ENCODE assay signal across 11 cellular contexts in the genomic region with DNA sequence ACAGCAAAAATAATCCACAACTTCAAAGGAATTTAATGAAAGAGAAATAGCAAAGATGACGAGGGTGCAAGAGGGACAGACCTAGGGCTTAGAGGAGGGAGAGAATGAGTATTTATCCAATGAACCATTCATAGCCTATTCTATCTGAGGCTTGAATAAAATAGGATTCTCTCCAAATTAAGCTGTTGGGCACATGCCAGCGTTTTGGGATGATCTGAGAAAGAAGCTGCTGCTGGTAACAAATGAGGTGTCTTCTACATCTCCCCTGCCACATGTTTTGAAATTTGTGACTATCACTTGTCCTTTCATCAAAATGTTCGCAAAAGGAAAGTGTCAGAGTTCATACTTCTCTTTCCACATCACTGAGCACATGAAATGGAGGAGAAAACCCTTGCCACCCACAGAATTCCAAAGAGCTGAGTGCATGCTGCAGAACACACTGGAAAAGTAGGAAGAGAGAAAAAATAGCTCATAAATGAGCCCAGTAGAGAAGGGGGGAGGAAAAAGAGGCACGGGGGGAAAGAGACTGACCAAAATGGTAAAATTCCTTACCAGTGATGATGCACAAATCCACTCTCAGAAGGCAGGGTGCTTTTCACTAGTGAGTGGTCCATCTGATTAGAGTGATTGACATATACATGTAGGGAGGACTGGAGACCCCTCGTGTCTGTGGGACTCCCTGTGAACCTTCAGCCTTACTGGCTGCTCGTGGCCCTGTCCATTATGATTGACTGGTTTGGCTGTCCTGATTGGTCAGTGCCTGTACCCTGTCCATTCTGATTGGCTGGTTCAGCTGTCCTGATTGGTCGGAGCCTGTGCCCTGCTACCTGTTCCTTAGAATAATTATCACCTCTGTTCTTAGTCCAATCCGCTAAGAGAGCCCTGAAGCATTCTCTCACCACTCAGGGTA.
A peak's percentile ranks its signal among the peaks of the same experiment; 100 is the strongest.
DNase-seq lines count a peak whose midpoint lies in the region; ATAC-seq, FAIRE-seq and TF ChIP-seq lines count a peak whose summit lies in the region.
"Had no signal": no experiment of that assay in that cellular context is flagged by ENCODE, and none has a peak within 500 bp of the region (broad histone marks: within the 10 kb centered on the region; RNA-seq: fewer than 3 reads in every experiment).

No MANE protein-coding gene starts in this region.

- in situ Hi-C loops in K562 (cut with MboI): no loop called here

- H3K9me3 ChIP-seq in K562 (replicated peaks; ENCODE audit: control insufficient read depth, insufficient read depth, low read depth, low read length) (no peaks in the 10 kb centered on the region), tibial artery (no peaks in the 10 kb centered on the region)

- no peak for ATAC-seq in K562
- no peak for ATAC-seq in effector memory CD8-positive, alpha-beta T cell (replicated peaks)
- no peak for ATAC-seq in GM21423 (IDR thresholded peaks at IDR 0.05; ENCODE audit: unreplicated experiment)
- no peak for ATAC-seq in HG03565 (IDR thresholded peaks at IDR 0.05; ENCODE audit: unreplicated experiment)
- ATAC-seq: activated CD8-positive, alpha-beta T cell treated with anti-CD3 and anti-CD28 coated beads for 36 hours; naive thymus-derived CD4-positive, alpha-beta T cell had no signal

- TF ChIP-seq RAD21 in K562 (CRISPR knock-in tag; conservative IDR thresholded peaks at IDR 0.05 in 1 of 2, IDR thresholded peaks at IDR 0.05 in 1 of 2): no peak

- H3K4me1 ChIP-seq in K562 (replicated peaks in 1 of 2; ENCODE audit: control insufficient read depth in 2 of 2, insufficient read depth in 2 of 2, low read length in 2 of 2) (no peaks in the 10 kb centered on the region), tibial artery (peaks cover 0 to 21% (median 11%) of the 10 kb centered on the region in 4 donors)

- H3K4me3 ChIP-seq in HFF-Myc (replicated peaks; ENCODE audit: low read depth, low read length): no peak overlapping the region
- H3K4me3 ChIP-seq in K562: no peak overlapping the region
- H3K4me3 ChIP-seq in kidney epithelial cell (ENCODE audit: low read depth, low read length): peak overlapping the region; percentile 6
- peak overlapping the region; percentile 36 to 41 for H3K4me3 ChIP-seq in tibial artery

- H3K4me2 ChIP-seq in K562 (ENCODE audit: insufficient read depth, low read length): no peak overlapping the region

- H3K27me3 ChIP-seq in K562 (ENCODE audit: control insufficient read depth in 2 of 2, insufficient read depth in 2 of 2, low read length in 2 of 2) (no peaks in the 10 kb centered on the region), kidney epithelial cell (ENCODE audit: control insufficient read depth, insufficient read depth, low read length) (no peaks in the 10 kb centered on the region), tibial artery (no peaks in the 10 kb centered on the region)

- H3K9me1 ChIP-seq in K562 (ENCODE audit: control insufficient read depth, insufficient read depth, low read length): no peaks in the 10 kb centered on the region

- H3K36me3 ChIP-seq in K562 (ENCODE audit: control insufficient read depth, insufficient read depth, low read length): no peaks in the 10 kb centered on the region
- no peaks in the 10 kb centered on the region for H3K36me3 ChIP-seq in kidney epithelial cell (ENCODE audit: control insufficient read depth, insufficient read depth, low read length)
- no peaks in the 10 kb centered on the region for H3K36me3 ChIP-seq in tibial artery

- peaks cover 0 to 7% of the 10 kb centered on the region in 2 donors for H3K27me3 Mint-ChIP-seq in effector memory CD8-positive, alpha-beta T cell

- intact Hi-C loops in K562 (cut with micrococcal nuclease) (no loop called here), tibial artery (cut with DNase I; ENCODE audit: low total_unique reads) (no loop called here)

- H3K4me1 Mint-ChIP-seq in effector memory CD8-positive, alpha-beta T cell (ENCODE audit: low read depth in 2 of 2): no peaks in the 10 kb centered on the region
- H3K4me1 Mint-ChIP-seq: naive thymus-derived CD4-positive, alpha-beta T cell had no signal

- H2AFZ ChIP-seq in K562 (ENCODE audit: low read depth, low read length): no peak overlapping the region

- CTCF ChIA-PET in K562 (lab: Yijun Ruan, JAX; ENCODE audit: low intra/inter-chr PET ratio): no interaction called here

- H3K79me2 ChIP-seq in K562 (ENCODE audit: control insufficient read depth, insufficient read depth, low read length): no peaks in the 10 kb centered on the region

- no peak overlapping the region for H3K4me3 Mint-ChIP-seq in effector memory CD8-positive, alpha-beta T cell
- H3K4me3 Mint-ChIP-seq: activated CD8-positive, alpha-beta T cell treated with anti-CD3 and anti-CD28 coated beads for 36 hours; naive thymus-derived CD4-positive, alpha-beta T cell had no signal

- TF ChIP-seq POLR2A in K562 (conservative IDR thresholded peaks at IDR 0.05): no peak

- no TSS peak for BruUV-seq in K562 (replicated peaks; lab: Mats Ljungman, UMichigan)

- FAIRE-seq in K562 (lab: Jason Lieb, UNC): no peak

- POLR2A ChIA-PET in K562 (lab: Yijun Ruan, JAX): no interaction called here

- no peak for TF ChIP-seq CTCF in HFF-Myc (IDR thresholded peaks at IDR 0.05; ENCODE audit: low read depth, low read length, missing control alignments)
- no peak for TF ChIP-seq CTCF in K562 (IDR thresholded peaks at IDR 0.05 in 2 of 3, conservative IDR thresholded peaks at IDR 0.05 in 1 of 3; ENCODE audit: insufficient read depth in 2 of 3, low read depth in 1 of 3, low read length in 3 of 3)
- TF ChIP-seq CTCF in kidney epithelial cell (IDR thresholded peaks at IDR 0.05; ENCODE audit: insufficient read depth, low read length, poor library complexity, severe bottlenecking): no peak
- no peak for TF ChIP-seq CTCF in tibial artery (IDR thresholded peaks at IDR 0.05)

- no peaks in the 10 kb centered on the region for H4K20me1 ChIP-seq in K562 (replicated peaks; ENCODE audit: control insufficient read depth, insufficient read depth, low read length)

- no peaks in the 10 kb centered on the region for H3K36me3 Mint-ChIP-seq in effector memory CD8-positive, alpha-beta T cell (ENCODE audit: insufficient read depth)
- H3K36me3 Mint-ChIP-seq: naive thymus-derived CD4-positive, alpha-beta T cell had no signal

- no peak overlapping the region for H3K27ac Mint-ChIP-seq in effector memory CD8-positive, alpha-beta T cell
- H3K27ac Mint-ChIP-seq: activated CD8-positive, alpha-beta T cell treated with anti-CD3 and anti-CD28 coated beads for 36 hours had no signal

- H3K27ac ChIP-seq in K562 (ENCODE audit: extremely low read depth, low read depth, low read length) (no peak overlapping the region), tibial artery (peak overlapping the region; percentile 74 to 76)

- H3K9me3 Mint-ChIP-seq in effector memory CD8-positive, alpha-beta T cell: no peaks in the 10 kb centered on the region

- no peak overlapping the region for H3K9ac ChIP-seq in K562 (ENCODE audit: insufficient read depth in 1 of 2, low read depth in 2 of 2, low read length in 2 of 2)

- no peak for TF ChIP-seq EP300 in K562 (IDR thresholded peaks at IDR 0.05; ENCODE audit: low read length)

- DNase-seq in HFF-Myc (ENCODE audit: extremely low read depth, low read depth) (peak; percentile 50), K562 (ENCODE audit: extremely low read depth in 1 of 4, low spot score in 3 of 4) (peak in 2 of 4 experiments; percentile 7 to 11), kidney epithelial cell (ENCODE audit: low read depth) (peak; percentile 95), tibial artery (peak; percentile 45 to 69), cerebellar nuclear complex (lab: John Stamatoyannopoulos, UW) (no peak)
- DNase-seq in effector memory CD8-positive, alpha-beta T cell: no peak
- DNase-seq: activated CD8-positive, alpha-beta T cell treated with anti-CD3 and anti-CD28 coated beads for 36 hours; naive thymus-derived CD4-positive, alpha-beta T cell; NCI-H748 treated with DMSO at 0.1 percent for 48 hours had no signal

- WGBS in K562 (ENCODE audit: insufficient coverage, low coverage, missing lambda C conversion rate): 0% methylated on average over 8 of the region's 8 CpGs

TF ChIP-seq in K562, 482 proteins besides CTCF, POLR2A, EP300 and RAD21:
- TF ChIP-seq, protein P1, sequence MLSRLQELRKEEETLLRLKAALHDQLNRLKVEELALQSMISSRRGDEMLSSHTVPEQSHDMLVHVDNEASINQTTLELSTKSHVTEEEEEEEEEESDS (CRISPR knock-in tag; IDR thresholded peaks at IDR 0.05): no peak
- TF ChIP-seq NFYB (IDR thresholded peaks at IDR 0.05; ENCODE audit: extremely low read depth, insufficient read length): peak; percentile 8

Comparison
In these comparisons a context has a peak if more than half of its experiments do, and no peak if none do; other contexts are left out.
1. DNase-seq: peak in HFF-Myc (single experiment), kidney epithelial cell (single experiment) and tibial artery (2 of 2); none in effector memory CD8-positive, alpha-beta T cell (0 of 3) and cerebellar nuclear complex (0 of 2).
2. H3K4me3 ChIP-seq: peak in kidney epithelial cell (single experiment) and tibial artery (2 of 2); none in HFF-Myc (single experiment) and K562 (single experiment).